Comparison of ENCODE assay signal across 24 cellular contexts in genomic region chr4:99652596-99653436, GRCh38. TPM values are rescaled to one million over a fixed set of nuclear protein-coding genes. Genes with fewer than 3 reads are reported as not detected.
A peak's percentile ranks its signal among the peaks of the same experiment; 100 is the strongest.
DNase-seq lines count a peak whose midpoint lies in the region; ATAC-seq, FAIRE-seq and TF ChIP-seq lines count a peak whose summit lies in the region.
"Had no signal": no experiment of that assay in that cellular context is flagged by ENCODE, and none has a peak within 500 bp of the region (broad histone marks: within the 10 kb centered on the region; RNA-seq: fewer than 3 reads in every experiment).

No MANE protein-coding gene starts in this region.

- TF ChIP-seq EP300 in H1 (IDR thresholded peaks at IDR 0.05; ENCODE audit: borderline replicate concordance in 1 of 2, low read depth in 2 of 2, low read length in 2 of 2) = no peak

- TF ChIP-seq CTCF in H1 (IDR thresholded peaks at IDR 0.05; ENCODE audit: control extremely low read depth in 1 of 3, insufficient read depth in 1 of 3, low read depth in 1 of 3, low read length in 3 of 3) (no peak), psoas muscle (IDR thresholded peaks at IDR 0.05) (no peak), testis (IDR thresholded peaks at IDR 0.05) (no peak)

- ATAC-seq in psoas muscle (peak; percentile 47 to 65 (median 52)), HG03135 (IDR thresholded peaks at IDR 0.05; ENCODE audit: unreplicated experiment) (no peak)
- ATAC-seq in stimulated activated naive CD8-positive, alpha-beta T cell treated with anti-CD3 and anti-CD28 coated beads, Interleukin-15, Interleukin-2, amounts not matched to agents 100 U/mL and 50 U/mL, for 24 hours = no peak
- ATAC-seq: activated naive CD4-positive, alpha-beta T cell treated with anti-CD3 and anti-CD28 coated beads, Interleukin-2, amount 50 U/mL, for 72 hours; natural killer cell; stimulated activated naive CD8-positive, alpha-beta T cell treated with anti-CD3 and anti-CD28 coated beads, Interleukin-15, amount 100 ng/mL, for 72 hours had no signal

- no peak overlapping the region for H3K4me2 ChIP-seq in H1 (ENCODE audit: insufficient read depth in 1 of 2, low read depth in 2 of 2, low read length in 2 of 2)
- H3K4me2 ChIP-seq: smooth muscle cell had no signal

- no peak for TF ChIP-seq POLR2A in H1 (IDR thresholded peaks at IDR 0.05; ENCODE audit: control extremely low read depth in 1 of 2, low read depth in 2 of 2, low read length in 2 of 2)
- TF ChIP-seq POLR2A in testis (IDR thresholded peaks at IDR 0.05) = no peak

- TF ChIP-seq RAD21 in H1 (IDR thresholded peaks at IDR 0.05 in 1 of 2, conservative IDR thresholded peaks at IDR 0.05 in 1 of 2; ENCODE audit: low read depth in 2 of 2, low read length in 2 of 2) = no peak

- CTCF ChIA-PET in H1 (lab: Charles Lee; ENCODE audit: partially characterized antibody) = interaction anchor here (1.2 to 1.5 kb wide), 2 partner anchors 9 to 89 kb away, joined by 3 to 4 read pairs; partner anchors contain the start of gene TRMT10A

- no peak overlapping the region for H2AFZ ChIP-seq in H1 (ENCODE audit: low read length)

- H2BK5ac ChIP-seq in H1 (ENCODE audit: low read depth, low read length) = no peak overlapping the region

- H3K27me3 ChIP-seq in H1 (replicated peaks in 1 of 4; ENCODE audit: control insufficient read depth in 3 of 4, extremely low read depth in 1 of 4, insufficient read depth in 3 of 4, low read length in 3 of 4) = peaks cover 0 to 4% (median 0%) of the 10 kb centered on the region in 4 experiments; a peak in 3 of 7 replicates
- H3K27me3 ChIP-seq in psoas muscle (ENCODE audit: insufficient read depth in 3 of 3, low read length in 2 of 3) = no peaks in the 10 kb centered on the region
- H3K27me3 ChIP-seq in testis = no peaks in the 10 kb centered on the region
- H3K27me3 ChIP-seq: ascending aorta, upper lobe of left lung had no signal

- no peak overlapping the region for H2BK15ac ChIP-seq in H1 (ENCODE audit: low read length)

- POLR2A ChIA-PET in H1 (lab: Charles Lee; ENCODE audit: partially characterized antibody) = no interaction called here

- intact Hi-C loops in psoas muscle (cut with DNase I) (loop anchor here (2.0 to 5.0 kb wide), 4 partner anchors 69 to 154 kb away; partner anchors contain the start of gene TRMT10A (in 1 of the 2)), testis (cut with DNase I; ENCODE audit: low total_unique reads) (no loop called here)

- no peak overlapping the region for H4K91ac ChIP-seq in H1 (replicated peaks; ENCODE audit: insufficient read length, low read length)

- no peak overlapping the region for H4K5ac ChIP-seq in H1 (ENCODE audit: insufficient read length, low read depth, low read length)

- H3K9ac ChIP-seq in H1 (replicated peaks in 1 of 4; ENCODE audit: extremely low read depth in 1 of 4, low read depth in 3 of 4, low read length in 3 of 4) = no peak overlapping the region

- H2BK12ac ChIP-seq in H1 (ENCODE audit: low read depth, low read length) = no peak overlapping the region

- H3K4me3 ChIP-seq in H1 (ENCODE audit: extremely low read depth in 1 of 4, insufficient read depth in 2 of 4, low read depth in 3 of 4, low read length in 4 of 4) (no peak overlapping the region), psoas muscle (peak overlapping the region; percentile 78), testis (peak overlapping the region in 1 of 2 donors; percentile 23)
- H3K4me3 ChIP-seq: ascending aorta, esophagus squamous epithelium, smooth muscle cell, upper lobe of left lung had no signal

- H3K9me3 ChIP-seq in H1 (ENCODE audit: insufficient read depth in 2 of 2, low read depth in 1 of 2, low read length in 1 of 2) (no peaks in the 10 kb centered on the region), psoas muscle (no peaks in the 10 kb centered on the region), testis (no peaks in the 10 kb centered on the region)
- H3K9me3 ChIP-seq: ascending aorta, esophagus squamous epithelium, upper lobe of left lung had no signal

- no peak overlapping the region for H3K27ac ChIP-seq in H1 (ENCODE audit: low read depth, low read length)
- H3K27ac ChIP-seq in psoas muscle = peak overlapping the region; percentile 99
- H3K27ac ChIP-seq in testis = no peak overlapping the region
- H3K27ac ChIP-seq: ascending aorta, esophagus squamous epithelium, upper lobe of left lung had no signal

- no peak overlapping the region for H2AK5ac ChIP-seq in H1 (ENCODE audit: low read depth, low read length)

- H3K36me3 ChIP-seq in H1 (ENCODE audit: control insufficient read depth in 2 of 4, insufficient read depth in 4 of 4, low read length in 3 of 4) (no peaks in the 10 kb centered on the region), psoas muscle (ENCODE audit: insufficient read depth in 1 of 2, low read depth in 1 of 2) (peaks cover 0 to 5% of the 10 kb centered on the region in 2 donors), testis (ENCODE audit: low read depth, missing control alignments) (no peaks in the 10 kb centered on the region)
- H3K36me3 ChIP-seq: ascending aorta, esophagus squamous epithelium, upper lobe of left lung had no signal

- H3K4ac ChIP-seq in H1 (replicated peaks; ENCODE audit: insufficient read length, low read depth, low read length) = no peak overlapping the region

- H3K23me2 ChIP-seq in H1 (ENCODE audit: low read depth, low read length) = no peaks in the 10 kb centered on the region

- H3K18ac ChIP-seq in H1 (ENCODE audit: extremely low read depth, low read length) = no peak overlapping the region

- no peaks in the 10 kb centered on the region; a peak in 1 of 7 replicates for H3K4me1 ChIP-seq in H1 (replicated peaks in 1 of 4; ENCODE audit: control insufficient read depth in 3 of 4, insufficient read depth in 4 of 4, low read length in 3 of 4)
- peaks cover 18% of the 10 kb centered on the region for H3K4me1 ChIP-seq in psoas muscle
- H3K4me1 ChIP-seq in testis = peaks cover 22% of the 10 kb centered on the region

- no peaks in the 10 kb centered on the region for H4K20me1 ChIP-seq in H1 (replicated peaks in 1 of 2; ENCODE audit: control insufficient read depth in 1 of 2, insufficient read depth in 2 of 2, low read length in 2 of 2)

- 96% methylated on average over 37 of the region's 43 CpGs; no CpG with 5 or more reads in 1 of the 2 experiments for WGBS in H1 (ENCODE audit: extremely low coverage in 1 of 2, insufficient coverage in 1 of 2, insufficient read length in 1 of 2, insufficient replicate concordance in 2 of 2, low coverage in 1 of 2, low lambda C conversion rate in 2 of 2, missing lambda C conversion rate in 1 of 2), 2 experiments
- WGBS in psoas muscle, 3 donors = 30 to 56% (median 36%) methylated on average over 43 of the region's 43 CpGs
- WGBS in testis, 2 donors = 76 to 89% methylated on average over 26 to 43 of the region's 43 CpGs

- H3K23ac ChIP-seq in H1 (ENCODE audit: insufficient read length) = no peak overlapping the region

- FAIRE-seq in H1 (lab: Jason Lieb, UNC) (no peak), RCC 7860 (lab: Jason Lieb, UNC) (no peak)

- DNase-seq in DMS53 (lab: John Stamatoyannopoulos, UW) (peak; percentile 75), NCI-H1092 treated with DMSO at 0.1 percent for 48 hours (lab: John Stamatoyannopoulos, UW) (peak; percentile 35), H1 (ENCODE audit: low read depth in 1 of 2, low spot score in 2 of 2) (no peak), psoas muscle (peak in 1 of 2 donors; percentile 72), testis (no peak), RCC 7860 (ENCODE audit: low spot score) (no peak)
- DNase-seq in stimulated activated naive CD8-positive, alpha-beta T cell treated with anti-CD3 and anti-CD28 coated beads, Interleukin-15, Interleukin-2, amounts not matched to agents 100 U/mL and 50 U/mL, for 24 hours = no peak
- DNase-seq: activated CD4-positive, alpha-beta T cell treated with anti-CD3 and anti-CD28 coated beads for 1 hour; effector memory CD4-positive, alpha-beta T cell; esophagus squamous epithelium; natural killer cell; NCI-H1436 treated with DMSO at 0.1 percent for 48 hours; NCI-H226; RPMI8226; stimulated activated CD4-positive, alpha-beta T cell treated with anti-CD3 and anti-CD28 coated beads, Interleukin-4, amount 100 ng/mL, for 24 hours; stimulated activated naive CD8-positive, alpha-beta T cell treated with anti-CD3 and anti-CD28 coated beads, Interleukin-15, amount 100 ng/mL, for 72 hours had no signal

- no peaks in the 10 kb centered on the region for H3K79me2 ChIP-seq in H1 (ENCODE audit: control insufficient read depth in 1 of 2, insufficient read depth in 2 of 2, low read length in 2 of 2)

- no peak overlapping the region for H2BK20ac ChIP-seq in H1 (ENCODE audit: low read length)

- H3K56ac ChIP-seq in H1 (replicated peaks; ENCODE audit: insufficient read length, low read depth, low read length) = no peak overlapping the region

- no peak overlapping the region for H2BK120ac ChIP-seq in H1 (replicated peaks; ENCODE audit: low read depth, low read length)

- H3K79me1 ChIP-seq in H1 (ENCODE audit: low read depth, low read length) = no peaks in the 10 kb centered on the region

- peak overlapping the region; percentile 43; the same call in 1 of the 2 replicates for H4K8ac ChIP-seq in H1 (ENCODE audit: extremely low read depth, insufficient read depth, low read length)

- no peak overlapping the region for H3K14ac ChIP-seq in H1 (ENCODE audit: insufficient read length)

TF ChIP-seq in H1, 55 proteins besides CTCF, POLR2A, EP300 and RAD21 (continues in another document):
- TF ChIP-seq YY1 (IDR thresholded peaks at IDR 0.05; ENCODE audit: low read depth, low read length) (no peak), PHF8 (conservative IDR thresholded peaks at IDR 0.05; ENCODE audit: low read depth, low read length) (no peak)

RNA-seq across cellular contexts. Expression of gene C4orf54, which starts 4.8 kb away (rescaled TPM):
- total RNA-seq in H1 (2021; fragmentation: NEBNext Ultra II Directional; extraction: Animal tissue kit (Norgen Biotek cat#: 25700)) = not detected in 2 replicates
- polyA plus RNA-seq in H1 (2011; rRNA removed) (not detected in 2 replicates), psoas muscle (10 to 100 TPM in 2 of 3 donors, 1 to 10 TPM in 1; 3.3 to 35.7 (median 34.0) TPM), testis (ENCODE audit: insufficient read depth, low read depth, low replicate concordance) (0.46 TPM)
- not detected for polyA plus RNA-seq in H1 (2011; cell fraction: cytosol; rRNA removed)
- 0.01 TPM for polyA plus RNA-seq in H1 (2011; cell fraction: nucleus; rRNA removed)
- polyA plus RNA-seq in H1 (2012, experiment 1 of 2) = not detected in 4 replicates
- polyA plus RNA-seq in H1 (2012, experiment 2 of 2) = not detected
- 0.02 TPM for polyA plus RNA-seq in H1 (2013, experiment 1 of 2)
- polyA plus RNA-seq in H1 (2013, experiment 2 of 2) = not detected
- polyA minus RNA-seq in H1 (2011; rRNA and poly(A)+ RNA removed) = not detected in 2 replicates
- not detected for polyA minus RNA-seq in H1 (2011; cell fraction: cytosol; rRNA and poly(A)+ RNA removed)
- polyA minus RNA-seq in H1 (2011; cell fraction: nucleus; rRNA and poly(A)+ RNA removed) = 0.10 TPM
- total RNA-seq in psoas muscle (100 to 1,000 TPM in 2 of 4 donors, 10 to 100 TPM in 2; 58.1 to 151 (median 92.5) TPM), testis (under 1 TPM; 0.39 to 0.81 TPM)
- total RNA-seq: activated naive CD4-positive, alpha-beta T cell treated with anti-CD3 and anti-CD28 coated beads, Interleukin-2, amount 50 U/mL, for 72 hours; ascending aorta; CD4-positive, alpha-beta memory T cell; cerebellum; natural killer cell; progenitor cell of endocrine pancreas; smooth muscle cell had no signal
- polyA plus RNA-seq: CD4-positive, alpha-beta memory T cell; smooth muscle cell had no signal

Comparison
In these comparisons a context has a peak if more than half of its experiments do, and no peak if none do; other contexts are left out.
1. DNase-seq: peak in DMS53 (single experiment) and NCI-H1092 treated with DMSO at 0.1 percent for 48 hours (single experiment); none in H1 (0 of 2), testis (single experiment), RCC 7860 (single experiment) and stimulated activated naive CD8-positive, alpha-beta T cell treated with anti-CD3 and anti-CD28 coated beads, Interleukin-15, Interleukin-2, amounts not matched to agents 100 U/mL and 50 U/mL, for 24 hours (single experiment).
2. ATAC-seq: peak in psoas muscle (4 of 4); none in HG03135 (single experiment) and stimulated activated naive CD8-positive, alpha-beta T cell treated with anti-CD3 and anti-CD28 coated beads, Interleukin-15, Interleukin-2, amounts not matched to agents 100 U/mL and 50 U/mL, for 24 hours (single experiment).
3. RNA of gene C4orf54, which starts 4.8 kb away (total RNA-seq): 58.1 to 151 TPM in psoas muscle; 0.39 to 0.81 TPM in testis and not detected in H1; every median in the first group is over 10 times any median in the second.